ENCODE assay signal across 24 cellular contexts in genomic region chr12:44697489-44697888, GRCh38.
"Had no signal": no experiment of that assay in that cellular context is flagged by ENCODE, and none has a peak within 500 bp of the region (broad histone marks: within the 10 kb centered on the region; RNA-seq: fewer than 3 reads in every experiment).

No MANE protein-coding gene starts in this region.

- H3K36me3 ChIP-seq: colonic mucosa, esophagus muscularis mucosa, esophagus squamous epithelium, gastrocnemius medialis, gastroesophageal sphincter, heart left ventricle, heart right ventricle had no signal

- H2AFZ ChIP-seq: hepatocyte had no signal

- H3K4me3 ChIP-seq: colonic mucosa, coronary artery, dorsolateral prefrontal cortex, esophagus muscularis mucosa, esophagus squamous epithelium, gastrocnemius medialis, gastroesophageal sphincter, heart left ventricle, heart right ventricle, hepatocyte had no signal

- H3K27ac ChIP-seq: colonic mucosa, coronary artery, epithelial cell of prostate, esophagus muscularis mucosa, esophagus squamous epithelium, foreskin keratinocyte, gastrocnemius medialis, gastroesophageal sphincter, heart left ventricle, heart right ventricle, hepatocyte had no signal

- H3K27me3 ChIP-seq: colonic mucosa, dorsolateral prefrontal cortex, esophagus muscularis mucosa, esophagus squamous epithelium, gastrocnemius medialis, gastroesophageal sphincter, heart left ventricle, hepatocyte had no signal

- H3K9me3 ChIP-seq: colonic mucosa, esophagus muscularis mucosa, esophagus squamous epithelium, gastrocnemius medialis, gastroesophageal sphincter, heart left ventricle, heart right ventricle had no signal

- DNase-seq: colonic mucosa; cortex of kidney; dermis blood vessel endothelial cell; dorsolateral prefrontal cortex; effector CD4-positive, alpha-beta T cell; effector CD8-positive, alpha-beta T cell; effector memory CD4-positive, alpha-beta T cell; effector memory CD8-positive, alpha-beta T cell; endodermal cell; esophagus squamous epithelium; foreskin fibroblast; foreskin keratinocyte; foreskin melanocyte; gastrocnemius medialis; glutamatergic neuron; head of caudate nucleus; heart left ventricle; heart right ventricle had no signal

- H3K4me2 ChIP-seq: hepatocyte had no signal

- H3K79me2 ChIP-seq: hepatocyte had no signal

- H3K4me1 ChIP-seq: colonic mucosa, esophagus muscularis mucosa, esophagus squamous epithelium, foreskin keratinocyte, gastrocnemius medialis, gastroesophageal sphincter, heart left ventricle, heart right ventricle had no signal

- ATAC-seq: effector memory CD8-positive, alpha-beta T cell; esophagus mucosa; foreskin keratinocyte; gastrocnemius medialis; gastroesophageal sphincter; heart left ventricle; heart right ventricle had no signal
